Comparison of ENCODE assay signal across 35 cellular contexts in the genomic region with DNA sequence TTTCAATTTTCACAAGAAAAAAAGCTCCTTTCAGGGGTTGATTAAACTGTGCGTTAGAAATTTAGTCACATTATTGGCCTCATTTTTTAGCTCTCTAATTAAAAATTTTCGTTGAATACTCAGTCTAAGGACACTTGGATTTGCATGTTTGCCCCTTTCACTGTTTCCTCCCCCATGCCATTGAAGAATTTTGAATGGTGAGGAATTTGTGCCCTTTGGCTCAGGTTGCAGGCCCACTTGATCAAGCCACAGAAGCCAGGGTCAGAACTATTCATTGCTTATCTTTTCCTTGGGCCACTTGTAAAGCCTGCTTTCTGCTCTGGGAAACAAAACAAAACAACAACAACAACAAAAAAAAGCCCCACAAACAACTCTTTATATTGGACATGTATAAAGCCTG. TPM values are rescaled to one million over a fixed set of nuclear protein-coding genes. Genes with fewer than 3 reads are reported as not detected.
A peak's percentile ranks its signal among the peaks of the same experiment; 100 is the strongest.
DNase-seq lines count a peak whose midpoint lies in the region; ATAC-seq and TF ChIP-seq lines count a peak whose summit lies in the region.
"Had no signal": no experiment of that assay in that cellular context is flagged by ENCODE, and none has a peak within 500 bp of the region (broad histone marks: within the 10 kb centered on the region; RNA-seq: fewer than 3 reads in every experiment).

No MANE protein-coding gene starts in this region.

- H3K9ac ChIP-seq in HUES6 (ENCODE audit: low read length) (no peak overlapping the region), endodermal cell (ENCODE audit: extremely low read depth, low read length, poor library complexity, severe bottlenecking) (no peak overlapping the region)
- H3K9ac ChIP-seq: parathyroid adenoma had no signal

- H3K36me3 ChIP-seq in HUES6 (ENCODE audit: control insufficient read depth, insufficient read depth, low read length) (peaks cover 5% of the 10 kb centered on the region), endodermal cell (ENCODE audit: control insufficient read depth, insufficient read depth, low read length) (peaks cover 4% of the 10 kb centered on the region)
- H3K36me3 ChIP-seq: ascending aorta, heart left ventricle, SJCRH30, thoracic aorta, uterus had no signal

- peak overlapping the region; percentile 36 for H3K4me3 Mint-ChIP-seq in endodermal cell
- H3K4me3 Mint-ChIP-seq in mesothelial cell of epicardium: no peak overlapping the region
- H3K4me3 Mint-ChIP-seq in chondrocyte (ENCODE audit: unreplicated experiment): no peak overlapping the region
- H3K4me3 Mint-ChIP-seq: activated CD4-positive, alpha-beta T cell treated with anti-CD3 and anti-CD28 coated beads, Interleukin-2, amount 10 ng/mL, durations not matched to agents 7 days and 5 days; activated CD8-positive, alpha-beta memory T cell treated with anti-CD3 and anti-CD28 coated beads, Interleukin-2, amount 10 ng/mL, durations not matched to agents 7 days and 5 days; activated naive CD8-positive, alpha-beta T cell treated with anti-CD3 and anti-CD28 coated beads, Interleukin-2, amount 10 ng/mL, durations not matched to agents 7 days and 5 days; CD4-positive, alpha-beta T cell; effector memory CD8-positive, alpha-beta T cell; IgD-negative memory B cell; nephron; T-cell had no signal

- H3K36me3 Mint-ChIP-seq in endodermal cell (ENCODE audit: low read depth): peaks cover 5% of the 10 kb centered on the region
- H3K36me3 Mint-ChIP-seq in mesothelial cell of epicardium: peaks cover 2% of the 10 kb centered on the region
- H3K36me3 Mint-ChIP-seq in chondrocyte (ENCODE audit: low read depth): no peaks in the 10 kb centered on the region
- H3K36me3 Mint-ChIP-seq: activated CD8-positive, alpha-beta memory T cell treated with anti-CD3 and anti-CD28 coated beads, Interleukin-2, amount 10 ng/mL, durations not matched to agents 7 days and 5 days; activated naive CD8-positive, alpha-beta T cell treated with anti-CD3 and anti-CD28 coated beads, Interleukin-2, amount 10 ng/mL, durations not matched to agents 7 days and 5 days; IgD-negative memory B cell; T-cell had no signal

- H3K4me1 ChIP-seq in HUES6 (ENCODE audit: control insufficient read depth, insufficient read depth, low read length) (peaks cover 43% of the 10 kb centered on the region), endodermal cell (ENCODE audit: control insufficient read depth, insufficient read depth, low read length) (peaks cover 5% of the 10 kb centered on the region)
- H3K4me1 ChIP-seq: ascending aorta, heart left ventricle, parathyroid adenoma, uterus had no signal

- H3K9me3 ChIP-seq in HUES6 (ENCODE audit: control insufficient read depth, insufficient read depth, low read depth, low read length) (no peaks in the 10 kb centered on the region), endodermal cell (ENCODE audit: control insufficient read depth, low read length) (no peaks in the 10 kb centered on the region)
- H3K9me3 ChIP-seq: ascending aorta, heart left ventricle, SJCRH30, thoracic aorta, uterus had no signal

- H3K27ac ChIP-seq in HUES6 (ENCODE audit: low read depth, low read length): peak overlapping the region; percentile 43; the same call in 1 of the 2 replicates
- H3K27ac ChIP-seq in endodermal cell (ENCODE audit: low read depth, low read length): peak overlapping the region; percentile 58
- H3K27ac ChIP-seq: ascending aorta, heart left ventricle, parathyroid adenoma, SJCRH30, thoracic aorta, uterus had no signal

- H3K9me3 Mint-ChIP-seq in endodermal cell (no peaks in the 10 kb centered on the region), mesothelial cell of epicardium (no peaks in the 10 kb centered on the region), chondrocyte (ENCODE audit: low read depth) (no peaks in the 10 kb centered on the region)
- H3K9me3 Mint-ChIP-seq: activated CD4-positive, alpha-beta T cell treated with anti-CD3 and anti-CD28 coated beads, Interleukin-2, amount 10 ng/mL, durations not matched to agents 7 days and 5 days; activated naive CD8-positive, alpha-beta T cell treated with anti-CD3 and anti-CD28 coated beads, Interleukin-2, amount 10 ng/mL, durations not matched to agents 7 days and 5 days; CD4-positive, alpha-beta T cell; effector memory CD8-positive, alpha-beta T cell; IgD-negative memory B cell; nephron; T-cell had no signal

- WGBS in endodermal cell (ENCODE audit: insufficient coverage in 1 of 2, insufficient read length in 1 of 2), 2 experiments: 24% methylated on average over 2 of the region's 2 CpGs; no CpG with 5 or more reads in 1 of the 2 experiments

- no peak for ATAC-seq in SK-N-SH treated with all-trans-retinoic acid at 6 μM for 48 hours
- ATAC-seq: activated CD8-positive, alpha-beta memory T cell treated with anti-CD3 and anti-CD28 coated beads, Interleukin-2, amount 10 ng/mL, durations not matched to agents 7 days and 5 days; effector memory CD8-positive, alpha-beta T cell; heart left ventricle; left cardiac atrium; stimulated activated naive CD8-positive, alpha-beta T cell treated with anti-CD3 and anti-CD28 coated beads, Interleukin-15, Interleukin-2, amounts not matched to agents 100 U/mL and 50 U/mL, for 24 hours; T-cell had no signal

- H3K4me3 ChIP-seq in HUES6 (ENCODE audit: low read depth, low read length) (peak overlapping the region; percentile 36; the same call in 1 of the 2 replicates), endodermal cell (ENCODE audit: low read length) (peak overlapping the region; percentile 38)
- H3K4me3 ChIP-seq: ascending aorta, heart left ventricle, SJCRH30, thoracic aorta, uterus had no signal

- H3K27me3 ChIP-seq in HUES6 (ENCODE audit: control insufficient read depth, insufficient read depth, low read length): no peaks in the 10 kb centered on the region
- no peaks in the 10 kb centered on the region for H3K27me3 ChIP-seq in endodermal cell (ENCODE audit: control insufficient read depth, insufficient read depth, low read length, poor library complexity, severe bottlenecking)
- H3K27me3 ChIP-seq: ascending aorta, SJCRH30, uterus had no signal

- TF ChIP-seq CTCF in endodermal cell (conservative IDR thresholded peaks at IDR 0.05) (no peak), mesothelial cell of epicardium (IDR thresholded peaks at IDR 0.05; ENCODE audit: unreplicated experiment) (no peak), chondrocyte (IDR thresholded peaks at IDR 0.05) (no peak)

- H3K4me1 Mint-ChIP-seq in endodermal cell: peaks cover 18% of the 10 kb centered on the region
- H3K4me1 Mint-ChIP-seq in mesothelial cell of epicardium: peaks cover 26% of the 10 kb centered on the region
- H3K4me1 Mint-ChIP-seq in chondrocyte (ENCODE audit: low read depth): no peaks in the 10 kb centered on the region
- H3K4me1 Mint-ChIP-seq: activated CD4-positive, alpha-beta T cell treated with anti-CD3 and anti-CD28 coated beads, Interleukin-2, amount 10 ng/mL, durations not matched to agents 7 days and 5 days; activated CD8-positive, alpha-beta memory T cell treated with anti-CD3 and anti-CD28 coated beads, Interleukin-2, amount 10 ng/mL, durations not matched to agents 7 days and 5 days; activated naive CD8-positive, alpha-beta T cell treated with anti-CD3 and anti-CD28 coated beads, Interleukin-2, amount 10 ng/mL, durations not matched to agents 7 days and 5 days; IgD-negative memory B cell; nephron; T-cell had no signal

- H3K27ac Mint-ChIP-seq in endodermal cell: peak overlapping the region; percentile 87
- peak overlapping the region; percentile 75 for H3K27ac Mint-ChIP-seq in mesothelial cell of epicardium
- no peak overlapping the region for H3K27ac Mint-ChIP-seq in chondrocyte (ENCODE audit: unreplicated experiment)
- H3K27ac Mint-ChIP-seq: activated CD4-positive, alpha-beta T cell treated with anti-CD3 and anti-CD28 coated beads, Interleukin-2, amount 10 ng/mL, durations not matched to agents 7 days and 5 days; activated CD8-positive, alpha-beta memory T cell treated with anti-CD3 and anti-CD28 coated beads, Interleukin-2, amount 10 ng/mL, durations not matched to agents 7 days and 5 days; activated naive CD8-positive, alpha-beta T cell treated with anti-CD3 and anti-CD28 coated beads, Interleukin-2, amount 10 ng/mL, durations not matched to agents 7 days and 5 days; CD4-positive, alpha-beta T cell; effector memory CD8-positive, alpha-beta T cell; IgD-negative memory B cell; T-cell had no signal

- DNase-seq in DMS114 treated with DMSO at 0.1 percent for 48 hours (lab: John Stamatoyannopoulos, UW; ENCODE audit: unreplicated experiment) (peak; percentile 37), endodermal cell (peak; percentile 63), mesothelial cell of epicardium (ENCODE audit: low spot score in 2 of 2, unreplicated experiment in 2 of 2) (no peak), chondrocyte (ENCODE audit: low spot score) (no peak), NK-92 (lab: John Stamatoyannopoulos, UW; ENCODE audit: unreplicated experiment) (no peak)
- DNase-seq in stimulated activated CD4-positive, alpha-beta T cell treated with anti-CD3 and anti-CD28 coated beads, Interleukin-12 subunit alpha, Interleukin-12 subunit beta, amount 100 ng/mL, for 4 hours: no peak
- DNase-seq: activated CD4-positive, alpha-beta T cell treated with anti-CD3 and anti-CD28 coated beads, Interleukin-2, amount 10 ng/mL, durations not matched to agents 7 days and 5 days; activated CD8-positive, alpha-beta memory T cell treated with anti-CD3 and anti-CD28 coated beads, Interleukin-2, amount 10 ng/mL, durations not matched to agents 7 days and 5 days; activated gamma-delta T cell treated with Interleukin-2 at 50 U/mL for 16 hours; activated naive CD8-positive, alpha-beta T cell treated with anti-CD3 and anti-CD28 coated beads, Interleukin-2, amount 10 ng/mL, durations not matched to agents 7 days and 5 days; activated T-cell treated with anti-CD3 and anti-CD28 coated beads, Interleukin-2, amount 50 U/mL, for 48 hours; CD4-positive, alpha-beta T cell; cortex of kidney; effector memory CD8-positive, alpha-beta T cell; heart left ventricle; left cardiac atrium; NCI-H1048; NCI-H2171; RPMI8226; stimulated activated CD4-positive, alpha-beta T cell treated with anti-CD3 and anti-CD28 coated beads, Interleukin-2, amount 100 ng/mL, for 24 hours; stimulated activated naive CD8-positive, alpha-beta T cell treated with anti-CD3 and anti-CD28 coated beads, Interleukin-15, Interleukin-2, amounts not matched to agents 100 U/mL and 50 U/mL, for 24 hours; T-cell; uterus had no signal

- H3K27me3 Mint-ChIP-seq in endodermal cell (ENCODE audit: insufficient read depth): no peaks in the 10 kb centered on the region
- no peaks in the 10 kb centered on the region for H3K27me3 Mint-ChIP-seq in mesothelial cell of epicardium (ENCODE audit: low read depth)
- no peaks in the 10 kb centered on the region for H3K27me3 Mint-ChIP-seq in chondrocyte (ENCODE audit: low read depth)
- H3K27me3 Mint-ChIP-seq: effector memory CD8-positive, alpha-beta T cell; IgD-negative memory B cell had no signal

TF ChIP-seq in SK-N-SH treated with all-trans-retinoic acid at 6 μM for 48 hours, 23 proteins besides CTCF, POLR2A, EP300 and RAD21:
- TF ChIP-seq ZFP30 (CRISPR knock-in tag; IDR thresholded peaks at IDR 0.05) (no peak), ESRRG (CRISPR knock-in tag; IDR thresholded peaks at IDR 0.05) (no peak), ZNF8 (CRISPR knock-in tag; IDR thresholded peaks at IDR 0.05) (no peak), RARB (CRISPR knock-in tag; IDR thresholded peaks at IDR 0.05) (no peak)
TF ChIP-seq in SK-N-SH treated with all-trans-retinoic acid at 6 μM for 48 hours: peak in this region for 0.

RNA-seq across cellular contexts. Expression of gene LIN28B, which starts 12.2 kb away (rescaled TPM):
- total RNA-seq in endodermal cell: 10 to 100 TPM; 65.1 to 65.3 TPM
- polyA plus RNA-seq in endodermal cell (2013, experiment 1 of 2): 46.4 TPM
- 46.7 TPM for polyA plus RNA-seq in endodermal cell (2013, experiment 2 of 2)
- total RNA-seq in mesothelial cell of epicardium: 18.1 to 19.7 TPM (median 19.3 TPM) in 3 replicates
- total RNA-seq in chondrocyte: 0.08 to 0.10 TPM in 2 of 3 replicates, not detected in the other
- total RNA-seq: activated CD4-positive, alpha-beta T cell treated with anti-CD3 and anti-CD28 coated beads, Interleukin-2, amount 10 ng/mL, durations not matched to agents 7 days and 5 days; activated CD8-positive, alpha-beta memory T cell treated with anti-CD3 and anti-CD28 coated beads, Interleukin-2, amount 10 ng/mL, durations not matched to agents 7 days and 5 days; activated naive CD8-positive, alpha-beta T cell treated with anti-CD3 and anti-CD28 coated beads, Interleukin-2, amount 10 ng/mL, durations not matched to agents 7 days and 5 days; ascending aorta; cardiac septum; CD4-positive, alpha-beta T cell; heart left ventricle; left cardiac atrium; lung microvascular endothelial cell; NCI-H460; thoracic aorta had no signal
- polyA plus RNA-seq: esophagus, heart left ventricle, IgD-negative memory B cell had no signal

Comparison
In these comparisons a context has a peak if more than half of its experiments do, and no peak if none do; other contexts are left out.
1. DNase-seq: peak in DMS114 treated with DMSO at 0.1 percent for 48 hours (single experiment) and endodermal cell (single experiment); none in mesothelial cell of epicardium (0 of 2), chondrocyte (single experiment), NK-92 (single experiment) and stimulated activated CD4-positive, alpha-beta T cell treated with anti-CD3 and anti-CD28 coated beads, Interleukin-12 subunit alpha, Interleukin-12 subunit beta, amount 100 ng/mL, for 4 hours (single experiment).
2. RNA of gene LIN28B, which starts 12.2 kb away (total RNA-seq): 65.1 to 65.3 TPM in endodermal cell and 18.1 to 19.7 TPM in mesothelial cell of epicardium; 0.08 to 0.10 TPM in chondrocyte; every median in the first group is over 10 times any median in the second.